Comparison of ENCODE assay signal across 3 cellular contexts in the genomic region with DNA sequence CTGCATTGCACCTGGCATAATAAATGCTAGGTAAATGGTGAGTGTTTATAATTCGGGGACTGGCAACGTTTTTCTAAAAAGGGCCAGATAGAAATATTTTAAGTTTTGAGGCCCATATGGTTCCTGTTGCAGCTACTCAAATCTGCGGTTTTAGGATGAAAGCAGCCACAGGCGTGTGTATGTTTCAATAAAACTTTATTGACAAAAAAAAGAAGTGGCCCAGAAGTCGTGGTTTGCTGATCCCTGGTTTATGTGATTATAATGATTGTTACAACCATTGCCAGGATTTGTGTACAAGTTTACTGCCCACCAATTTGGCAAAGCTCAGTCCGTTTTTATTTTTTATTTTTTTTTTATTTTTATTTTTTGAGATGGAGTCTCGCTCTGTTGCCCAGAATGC.
TF ChIP-seq lines count a peak whose summit lies in the region.

No MANE protein-coding gene starts in this region.

TF ChIP-seq in HepG2, 621 proteins besides CTCF, POLR2A, EP300 and RAD21:
- TF ChIP-seq, protein P1, sequence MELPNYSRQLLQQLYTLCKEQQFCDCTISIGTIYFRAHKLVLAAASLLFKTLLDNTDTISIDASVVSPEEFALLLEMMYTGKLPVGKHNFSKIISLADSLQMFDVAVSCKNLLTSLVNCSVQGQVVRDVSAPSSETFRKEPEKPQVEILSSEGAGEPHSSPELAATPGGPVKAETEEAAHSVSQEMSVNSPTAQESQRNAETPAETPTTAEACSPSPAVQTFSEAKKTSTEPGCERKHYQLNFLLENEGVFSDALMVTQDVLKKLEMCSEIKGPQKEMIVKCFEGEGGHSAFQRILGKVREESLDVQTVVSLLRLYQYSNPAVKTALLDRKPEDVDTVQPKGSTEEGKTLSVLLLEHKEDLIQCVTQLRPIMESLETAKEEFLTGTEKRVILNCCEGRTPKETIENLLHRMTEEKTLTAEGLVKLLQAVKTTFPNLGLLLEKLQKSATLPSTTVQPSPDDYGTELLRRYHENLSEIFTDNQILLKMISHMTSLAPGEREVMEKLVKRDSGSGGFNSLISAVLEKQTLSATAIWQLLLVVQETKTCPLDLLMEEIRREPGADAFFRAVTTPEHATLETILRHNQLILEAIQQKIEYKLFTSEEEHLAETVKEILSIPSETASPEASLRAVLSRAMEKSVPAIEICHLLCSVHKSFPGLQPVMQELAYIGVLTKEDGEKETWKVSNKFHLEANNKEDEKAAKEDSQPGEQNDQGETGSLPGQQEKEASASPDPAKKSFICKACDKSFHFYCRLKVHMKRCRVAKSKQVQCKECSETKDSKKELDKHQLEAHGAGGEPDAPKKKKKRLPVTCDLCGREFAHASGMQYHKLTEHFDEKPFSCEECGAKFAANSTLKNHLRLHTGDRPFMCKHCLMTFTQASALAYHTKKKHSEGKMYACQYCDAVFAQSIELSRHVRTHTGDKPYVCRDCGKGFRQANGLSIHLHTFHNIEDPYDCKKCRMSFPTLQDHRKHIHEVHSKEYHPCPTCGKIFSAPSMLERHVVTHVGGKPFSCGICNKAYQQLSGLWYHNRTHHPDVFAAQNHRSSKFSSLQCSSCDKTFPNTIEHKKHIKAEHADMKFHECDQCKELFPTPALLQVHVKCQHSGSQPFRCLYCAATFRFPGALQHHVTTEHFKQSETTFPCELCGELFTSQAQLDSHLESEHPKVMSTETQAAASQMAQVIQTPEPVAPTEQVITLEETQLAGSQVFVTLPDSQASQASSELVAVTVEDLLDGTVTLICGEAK (IDR thresholded peaks at IDR 0.05) = peak; percentile 51; the same call in 1 of the 2 replicates
- TF ChIP-seq, protein P1 (CRISPR knock-in tag; IDR thresholded peaks at IDR 0.05) = peak; percentile 76; the same call in 1 of the 2 replicates
- no peak for TF ChIP-seq JDP2 (CRISPR knock-in tag; IDR thresholded peaks at IDR 0.05; ENCODE audit: borderline replicate concordance)
- TF ChIP-seq JARID2 (CRISPR knock-in tag; IDR thresholded peaks at IDR 0.05; ENCODE audit: insufficient replicate concordance) = no peak
TF ChIP-seq in HepG2: peak in this region for 1.

TF ChIP-seq in GM12878, 131 proteins besides CTCF, POLR2A, EP300 and RAD21:
- no peak for TF ChIP-seq NFIC (IDR thresholded peaks at IDR 0.05; ENCODE audit: low read depth, low read length)
- TF ChIP-seq, protein P1 (IDR thresholded peaks at IDR 0.05; ENCODE audit: borderline replicate concordance) = peak; percentile 72

TF ChIP-seq in K562, 482 proteins besides CTCF, POLR2A, EP300 and RAD21:
- TF ChIP-seq TAF7 (tag; IDR thresholded peaks at IDR 0.05) (no peak), ZNF384 (IDR thresholded peaks at IDR 0.05; ENCODE audit: low read depth, low read length) (peak; percentile 80)
- TF ChIP-seq, protein P2, sequence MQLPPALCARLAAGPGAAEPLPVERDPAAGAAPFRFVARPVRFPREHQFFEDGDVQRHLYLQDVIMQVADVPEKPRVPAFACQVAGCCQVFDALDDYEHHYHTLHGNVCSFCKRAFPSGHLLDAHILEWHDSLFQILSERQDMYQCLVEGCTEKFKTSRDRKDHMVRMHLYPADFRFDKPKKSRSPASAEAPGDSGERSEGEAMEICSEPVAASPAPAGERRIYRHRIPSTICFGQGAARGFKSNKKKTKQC (CRISPR knock-in tag; IDR thresholded peaks at IDR 0.05) = no peak
- TF ChIP-seq, protein P1 (IDR thresholded peaks at IDR 0.05) = peak; percentile 95
- TF ChIP-seq, protein P1 (CRISPR knock-in tag; IDR thresholded peaks at IDR 0.05) = peak; percentile 93
TF ChIP-seq in K562: peak in this region for 2.
